ENCODE assay signal across 21 cellular contexts in genomic region chr19:31167695-31168094, GRCh38.
DNase-seq lines count a peak whose midpoint lies in the region; ATAC-seq and TF ChIP-seq lines count a peak whose summit lies in the region.
"Had no signal": no experiment of that assay in that cellular context is flagged by ENCODE, and none has a peak within 500 bp of the region (broad histone marks: within the 10 kb centered on the region; RNA-seq: fewer than 3 reads in every experiment).

No MANE protein-coding gene starts in this region.

- H3K36me3 Mint-ChIP-seq in brain (no peaks in the 10 kb centered on the region), type B pancreatic cell (no peaks in the 10 kb centered on the region)
- H3K36me3 Mint-ChIP-seq: CD4-positive, CD25-positive, alpha-beta regulatory T cell; CD8-positive, alpha-beta memory T cell had no signal

- 55 to 57% (median 57%) methylated on average over 8 of the region's 8 CpGs for WGBS in heart left ventricle, 4 donors

- TF ChIP-seq POLR2A in heart left ventricle (IDR thresholded peaks at IDR 0.05) (no peak), erythroblast (IDR thresholded peaks at IDR 0.05; ENCODE audit: low read length) (no peak)

- H3K9me3 Mint-ChIP-seq in brain = peaks cover 0 to 3% (median 0%) of the 10 kb centered on the region in 5 experiments
- no peaks in the 10 kb centered on the region for H3K9me3 Mint-ChIP-seq in type B pancreatic cell
- H3K9me3 Mint-ChIP-seq: CD8-positive, alpha-beta memory T cell had no signal

- ATAC-seq in heart left ventricle (no peak), foreskin keratinocyte (no peak)
- ATAC-seq: K562 had no signal

- H3K79me2 ChIP-seq in osteoblast (ENCODE audit: insufficient read depth, low read length) = no peaks in the 10 kb centered on the region

- intact Hi-C loops in heart left ventricle (cut with DNase I) = no loop called here

- H3K4me1 Mint-ChIP-seq in brain (peaks cover 59% of the 10 kb centered on the region), type B pancreatic cell (ENCODE audit: unreplicated experiment) (peaks cover 54% of the 10 kb centered on the region)

- H3K4me1 ChIP-seq in right atrium auricular region = no peaks in the 10 kb centered on the region
- no peaks in the 10 kb centered on the region for H3K4me1 ChIP-seq in heart left ventricle
- peaks cover 3% of the 10 kb centered on the region for H3K4me1 ChIP-seq in osteoblast (ENCODE audit: insufficient read depth, low read length)
- no peaks in the 10 kb centered on the region for H3K4me1 ChIP-seq in foreskin keratinocyte
- H3K4me1 ChIP-seq: BE2C had no signal

- H3K36me3 ChIP-seq in right atrium auricular region = no peaks in the 10 kb centered on the region
- no peaks in the 10 kb centered on the region for H3K36me3 ChIP-seq in heart left ventricle
- no peaks in the 10 kb centered on the region for H3K36me3 ChIP-seq in osteoblast (ENCODE audit: insufficient read depth, low read length)
- H3K36me3 ChIP-seq: BE2C had no signal

- no peak overlapping the region for H3K4me3 Mint-ChIP-seq in brain
- H3K4me3 Mint-ChIP-seq in type B pancreatic cell = peak overlapping the region; percentile 19
- H3K4me3 Mint-ChIP-seq: CD4-positive, CD25-positive, alpha-beta regulatory T cell; CD8-positive, alpha-beta memory T cell had no signal

- peak overlapping the region; percentile 40 for H2AFZ ChIP-seq in osteoblast (ENCODE audit: low read length)

- H3K4me3 ChIP-seq in right atrium auricular region (no peak overlapping the region), heart left ventricle (no peak overlapping the region), osteoblast (ENCODE audit: insufficient read depth, low read length) (no peak overlapping the region)
- H3K4me3 ChIP-seq: K562 had no signal

- H3K27ac Mint-ChIP-seq in brain = peak overlapping the region in 3 of 5 experiments; percentile 4 to 56 (median 40)
- H3K27ac Mint-ChIP-seq in type B pancreatic cell = no peak overlapping the region
- H3K27ac Mint-ChIP-seq: CD4-positive, CD25-positive, alpha-beta regulatory T cell; CD8-positive, alpha-beta memory T cell had no signal

- H3K9me3 ChIP-seq in right atrium auricular region (no peaks in the 10 kb centered on the region), heart left ventricle (no peaks in the 10 kb centered on the region), osteoblast (ENCODE audit: low read depth, low read length) (no peaks in the 10 kb centered on the region)
- H3K9me3 ChIP-seq: BE2C had no signal

- H3K27me3 Mint-ChIP-seq in brain = peaks cover 4% of the 10 kb centered on the region
- H3K27me3 Mint-ChIP-seq in type B pancreatic cell = peaks cover 63% of the 10 kb centered on the region

- no peaks in the 10 kb centered on the region for H4K20me1 ChIP-seq in osteoblast (ENCODE audit: insufficient read depth, low read length)

- DNase-seq in right atrium auricular region (ENCODE audit: low spot score) (peak; percentile 2), heart left ventricle (no peak), osteoblast (ENCODE audit: insufficient read length, low spot score, missing footprints) (no peak), type B pancreatic cell (ENCODE audit: extremely low spot score, unreplicated experiment) (no peak), foreskin keratinocyte (no peak), erythroblast (lab: John Stamatoyannopoulos, UW) (no peak), GM19240 (ENCODE audit: insufficient read length, low spot score) (no peak)
- DNase-seq: ACHN; BE2C; C1 segment of cervical spinal cord; CD4-positive, CD25-positive, alpha-beta regulatory T cell; CD8-positive, alpha-beta memory T cell; COR-L47; DMS 273 treated with DMSO at 0.1 percent for 48 hours; DMS53; GOT3; H7; IMR-90 had no signal

- no peaks in the 10 kb centered on the region for H3K27me3 ChIP-seq in right atrium auricular region
- H3K27me3 ChIP-seq in heart left ventricle = peaks cover 0 to 27% (median 6%) of the 10 kb centered on the region in 9 donors
- no peaks in the 10 kb centered on the region for H3K27me3 ChIP-seq in osteoblast (ENCODE audit: insufficient read depth, low read length)
- no peaks in the 10 kb centered on the region for H3K27me3 ChIP-seq in foreskin keratinocyte
- H3K27me3 ChIP-seq: BE2C had no signal

- H3K4me2 ChIP-seq in osteoblast (ENCODE audit: insufficient read depth, low read length) = peak overlapping the region; percentile 16

- TF ChIP-seq CTCF in right atrium auricular region (IDR thresholded peaks at IDR 0.05) (no peak), heart left ventricle (IDR thresholded peaks at IDR 0.05) (no peak), brain (conservative IDR thresholded peaks at IDR 0.05) (no peak), osteoblast (IDR thresholded peaks at IDR 0.05; ENCODE audit: extremely low read depth, low read depth, low read length) (no peak), type B pancreatic cell (conservative IDR thresholded peaks at IDR 0.05) (no peak), foreskin keratinocyte (conservative IDR thresholded peaks at IDR 0.05) (no peak)

- H3K27ac ChIP-seq in right atrium auricular region (no peak overlapping the region), heart left ventricle (no peak overlapping the region), osteoblast (ENCODE audit: low read depth, low read length) (no peak overlapping the region), foreskin keratinocyte (no peak overlapping the region)
- H3K27ac ChIP-seq: HL-60 had no signal
